Comparison of ENCODE assay signal across 20 cellular contexts in genomic region chr3:194337965-194338753, GRCh38. TPM values are rescaled to one million over a fixed set of nuclear protein-coding genes. Genes with fewer than 3 reads are reported as not detected.
A peak's percentile ranks its signal among the peaks of the same experiment; 100 is the strongest.
DNase-seq lines count a peak whose midpoint lies in the region; ATAC-seq, FAIRE-seq and TF ChIP-seq lines count a peak whose summit lies in the region.
"Had no signal": no experiment of that assay in that cellular context is flagged by ENCODE, and none has a peak within 500 bp of the region (broad histone marks: within the 10 kb centered on the region; RNA-seq: fewer than 3 reads in every experiment).

No MANE protein-coding gene starts in this region.

- no peaks in the 10 kb centered on the region for H3K9me1 ChIP-seq in K562 (ENCODE audit: control insufficient read depth, insufficient read depth, low read length)

- H3K27ac Mint-ChIP-seq in activated CD4-positive, alpha-beta T cell treated with anti-CD3 and anti-CD28 coated beads, Interleukin-2, amount 10 ng/mL, durations not matched to agents 24 days and 14 days, result no peak overlapping the region
- H3K27ac Mint-ChIP-seq: CD4-positive, alpha-beta memory T cell had no signal

- H3K9me3 Mint-ChIP-seq in activated CD4-positive, alpha-beta T cell treated with anti-CD3 and anti-CD28 coated beads, Interleukin-2, amount 10 ng/mL, durations not matched to agents 24 days and 14 days, result no peaks in the 10 kb centered on the region
- H3K9me3 Mint-ChIP-seq: CD4-positive, alpha-beta memory T cell had no signal

- ATAC-seq in K562, result no peak

- in situ Hi-C loops in K562 (cut with MboI), result loop anchor here (5.0 to 25.0 kb wide), 3 partner anchors 64 to 1876 kb away; no protein-coding TSS in a partner anchor

- H3K4me1 ChIP-seq in HEK293 (ENCODE audit: control insufficient read depth, insufficient read depth, low read length), result no peaks in the 10 kb centered on the region
- peaks cover 1 to 21% of the 10 kb centered on the region in 2 experiments; a peak in 4 of 5 replicates for H3K4me1 ChIP-seq in K562 (replicated peaks in 1 of 2; ENCODE audit: control insufficient read depth in 2 of 2, insufficient read depth in 2 of 2, low read length in 2 of 2)
- no peaks in the 10 kb centered on the region for H3K4me1 ChIP-seq in smooth muscle cell (ENCODE audit: low read depth)

- H3K9ac ChIP-seq in K562 (ENCODE audit: insufficient read depth in 1 of 2, low read depth in 2 of 2, low read length in 2 of 2) (no peak overlapping the region), smooth muscle cell (ENCODE audit: low read depth) (no peak overlapping the region)
- H3K9ac ChIP-seq: GM23248, KMS-11 had no signal

- intact Hi-C loops in K562 (cut with micrococcal nuclease), result loop anchor here (10.0 kb wide), 2 partner anchors 767 to 927 kb away; no protein-coding TSS in a partner anchor
- intact Hi-C loops in activated CD4-positive, alpha-beta T cell treated with anti-CD3 and anti-CD28 coated beads, Interleukin-2, amount 10 ng/mL, durations not matched to agents 24 days and 14 days (cut with micrococcal nuclease), result loop anchor here (10.0 kb wide), 1 partner anchor 147 kb away; the partner anchor contains the start of gene ATP13A3

- no peak for TF ChIP-seq POLR2A in K562 (conservative IDR thresholded peaks at IDR 0.05)

- H3K9me3 ChIP-seq in HEK293 (ENCODE audit: control insufficient read depth, insufficient read depth, low read depth, low read length) (no peaks in the 10 kb centered on the region), K562 (replicated peaks; ENCODE audit: control insufficient read depth, insufficient read depth, low read depth, low read length) (no peaks in the 10 kb centered on the region), smooth muscle cell (replicated peaks; ENCODE audit: low read depth) (no peaks in the 10 kb centered on the region)

- no peaks in the 10 kb centered on the region for H3K36me3 Mint-ChIP-seq in activated CD4-positive, alpha-beta T cell treated with anti-CD3 and anti-CD28 coated beads, Interleukin-2, amount 10 ng/mL, durations not matched to agents 24 days and 14 days (ENCODE audit: low read depth)
- H3K36me3 Mint-ChIP-seq: CD4-positive, alpha-beta memory T cell had no signal

- TF ChIP-seq CTCF in HEK293 (tag by site-specific recombination; IDR thresholded peaks at IDR 0.05), result no peak
- no peak for TF ChIP-seq CTCF in K562 (IDR thresholded peaks at IDR 0.05 in 2 of 3, conservative IDR thresholded peaks at IDR 0.05 in 1 of 3; ENCODE audit: insufficient read depth in 2 of 3, low read depth in 1 of 3, low read length in 3 of 3)
- TF ChIP-seq CTCF in fibroblast of pulmonary artery (IDR thresholded peaks at IDR 0.05; ENCODE audit: low read length, missing control alignments), result no peak
- no peak for TF ChIP-seq CTCF in smooth muscle cell (IDR thresholded peaks at IDR 0.05; ENCODE audit: borderline replicate concordance, insufficient read depth, poor library complexity, severe bottlenecking)

- no TSS peak for BruUV-seq in K562 (replicated peaks; lab: Mats Ljungman, UMichigan)

- H3K4me2 ChIP-seq in K562 (ENCODE audit: insufficient read depth, low read length), result no peak overlapping the region
- H3K4me2 ChIP-seq in smooth muscle cell, result no peak overlapping the region
- H3K4me2 ChIP-seq: KMS-11 had no signal

- H3K27me3 ChIP-seq in K562 (ENCODE audit: control insufficient read depth in 2 of 2, insufficient read depth in 2 of 2, low read length in 2 of 2) (peaks cover 41 to 70% of the 10 kb centered on the region in 2 experiments), smooth muscle cell (ENCODE audit: low read depth) (no peaks in the 10 kb centered on the region), H7 (ENCODE audit: control insufficient read depth, insufficient read depth, low read length) (peaks cover 10% of the 10 kb centered on the region)
- H3K27me3 ChIP-seq: Peyer's patch had no signal

- H4K20me1 ChIP-seq in K562 (replicated peaks; ENCODE audit: control insufficient read depth, insufficient read depth, low read length) (no peaks in the 10 kb centered on the region; the same call in 1 of the 2 replicates), smooth muscle cell (ENCODE audit: low read depth) (no peaks in the 10 kb centered on the region)

- CTCF ChIA-PET in HEK293 (lab: Yijun Ruan, JAX), result interaction anchor here (0.5 to 1.9 kb wide), 4 partner anchors 12 to 687 kb away, joined by 3 to 4 read pairs (median 3); no protein-coding TSS in a partner anchor
- CTCF ChIA-PET in K562 (lab: Yijun Ruan, JAX; ENCODE audit: low intra/inter-chr PET ratio), result no interaction called here

- H3K79me2 ChIP-seq in K562 (ENCODE audit: control insufficient read depth, insufficient read depth, low read length), result no peaks in the 10 kb centered on the region
- H3K79me2 ChIP-seq in smooth muscle cell (ENCODE audit: low read depth), result no peaks in the 10 kb centered on the region

- no peak for TF ChIP-seq EP300 in K562 (IDR thresholded peaks at IDR 0.05; ENCODE audit: low read length)

- H3F3A ChIP-seq in smooth muscle cell (ENCODE audit: low read depth), result no peaks in the 10 kb centered on the region

- no peak overlapping the region for H3K27ac ChIP-seq in HEK293 (ENCODE audit: extremely low read depth, low read depth, low read length)
- H3K27ac ChIP-seq in K562 (ENCODE audit: extremely low read depth, low read depth, low read length), result no peak overlapping the region
- H3K27ac ChIP-seq in smooth muscle cell (ENCODE audit: low read depth), result peak overlapping the region; percentile 22
- H3K27ac ChIP-seq: GM23248, KMS-11, Peyer's patch had no signal

- no peak for DNase-seq in K562 (ENCODE audit: extremely low read depth in 1 of 4, low spot score in 3 of 4)
- peak; percentile 32 for DNase-seq in fibroblast of pulmonary artery (ENCODE audit: low read depth)
- DNase-seq in smooth muscle cell (lab: John Stamatoyannopoulos, UW; ENCODE audit: unreplicated experiment), result no peak
- DNase-seq in activated CD4-positive, alpha-beta T cell treated with anti-CD3 and anti-CD28 coated beads, Interleukin-2, amount 10 ng/mL, durations not matched to agents 24 days and 14 days, result no peak
- DNase-seq in H7, result no peak
- DNase-seq in NCI-H2081 treated with DMSO at 0.1 percent for 48 hours (lab: John Stamatoyannopoulos, UW), result no peak
- DNase-seq: CD4-positive, alpha-beta memory T cell; DMS79; GM23248; NCI-H146; NCI-H2081; NCI-H524; Peyer's patch; SHP77 had no signal

- TF ChIP-seq RAD21 in K562 (CRISPR knock-in tag; conservative IDR thresholded peaks at IDR 0.05 in 1 of 2, IDR thresholded peaks at IDR 0.05 in 1 of 2), result no peak

- H3K4me3 ChIP-seq in HEK293 (ENCODE audit: low read depth, low read length), result no peak overlapping the region
- no peak overlapping the region for H3K4me3 ChIP-seq in K562
- H3K4me3 ChIP-seq in fibroblast of pulmonary artery (replicated peaks; ENCODE audit: low read depth, low read length), result no peak overlapping the region
- H3K4me3 ChIP-seq in smooth muscle cell, result no peak overlapping the region
- no peak overlapping the region for H3K4me3 ChIP-seq in H7 (ENCODE audit: insufficient read depth, low read depth, low read length)
- H3K4me3 ChIP-seq: GM23248, Peyer's patch had no signal

- H3K4me3 Mint-ChIP-seq in activated CD4-positive, alpha-beta T cell treated with anti-CD3 and anti-CD28 coated beads, Interleukin-2, amount 10 ng/mL, durations not matched to agents 24 days and 14 days, result no peak overlapping the region
- H3K4me3 Mint-ChIP-seq: CD4-positive, alpha-beta memory T cell had no signal

- peaks cover 6% of the 10 kb centered on the region for H3K4me1 Mint-ChIP-seq in activated CD4-positive, alpha-beta T cell treated with anti-CD3 and anti-CD28 coated beads, Interleukin-2, amount 10 ng/mL, durations not matched to agents 24 days and 14 days

- WGBS in K562 (ENCODE audit: insufficient coverage, low coverage, missing lambda C conversion rate), result 10% methylated on average over 13 of the region's 13 CpGs
- WGBS in smooth muscle cell (ENCODE audit: low lambda C conversion rate), result 67% methylated on average over 13 of the region's 13 CpGs

- H3K36me3 ChIP-seq in HEK293 (ENCODE audit: control insufficient read depth in 2 of 2, insufficient read depth in 1 of 2, low read length in 2 of 2) (no peaks in the 10 kb centered on the region), K562 (ENCODE audit: control insufficient read depth, insufficient read depth, low read length) (no peaks in the 10 kb centered on the region), smooth muscle cell (ENCODE audit: low read depth) (no peaks in the 10 kb centered on the region), H7 (replicated peaks; ENCODE audit: control insufficient read depth, insufficient read depth, low read length) (no peaks in the 10 kb centered on the region)
- H3K36me3 ChIP-seq: Peyer's patch had no signal

- H3K27me3 Mint-ChIP-seq in activated CD4-positive, alpha-beta T cell treated with anti-CD3 and anti-CD28 coated beads, Interleukin-2, amount 10 ng/mL, durations not matched to agents 24 days and 14 days, result peaks cover 25% of the 10 kb centered on the region

- POLR2A ChIA-PET in HEK293 (lab: Yijun Ruan, JAX) (interaction anchor here (0.7 kb wide), 1 partner anchor 54 kb away, joined by 4 read pairs; no protein-coding TSS in a partner anchor), K562 (lab: Yijun Ruan, JAX) (no interaction called here)

- no peak for FAIRE-seq in K562 (lab: Jason Lieb, UNC)
- FAIRE-seq: D721Med had no signal

- H2AFZ ChIP-seq in K562 (ENCODE audit: low read depth, low read length) (no peak overlapping the region), smooth muscle cell (ENCODE audit: low read depth) (no peak overlapping the region)
- H2AFZ ChIP-seq: GM23248 had no signal

RNA-seq across cellular contexts. Expression of gene CPN2, which starts 13.0 kb away (rescaled TPM):
- not detected in 2 replicates for total RNA-seq in K562 (2011; cell fraction: chromatin; rRNA removed; ENCODE audit: low replicate concordance)
- not detected in 2 replicates for total RNA-seq in K562 (2011; cell fraction: nucleolus; rRNA removed)
- not detected in 2 replicates for total RNA-seq in K562 (2011; cell fraction: nucleoplasm; rRNA removed)
- total RNA-seq in K562 (2014; rRNA removed) (not detected in 2 replicates), K562 (2014; rRNA removed; fragmentation: Illumina TruSeq; extraction: Trizol) (not detected in 2 replicates), K562 (2015; rRNA removed; fragmentation: Illumina TruSeq; extraction: Trizol) (not detected in 2 replicates), K562 (2021) (not detected in 2 replicates), smooth muscle cell (0.13 TPM in 1 of 2 replicates, not detected in the other)
- polyA plus RNA-seq in K562 (2011; rRNA removed) (not detected in 2 replicates), K562 (2014; fragmentation: Illumina TruSeq; extraction: Trizol) (not detected in 2 replicates), K562 (2014; fragmentation: Nextera tagmentation; extraction: Ambion mirVana) (not detected), K562 (2014; rRNA removed) (not detected in 2 replicates), smooth muscle cell (not detected in 2 replicates)
- 0.04 TPM in 1 of 2 replicates, not detected in the other for polyA plus RNA-seq in K562 (2011; cell fraction: cytosol; rRNA removed)
- polyA plus RNA-seq in K562 (2011; cell fraction: nucleus; rRNA removed), result not detected in 2 replicates
- 0.06 TPM in 1 of 2 replicates, not detected in the other for polyA plus RNA-seq in K562 (2012)
- not detected in 2 replicates for polyA minus RNA-seq in K562 (2011; rRNA and poly(A)+ RNA removed)
- not detected in 2 replicates for polyA minus RNA-seq in K562 (2011; cell fraction: cytosol; rRNA and poly(A)+ RNA removed)
- not detected in 2 replicates for polyA minus RNA-seq in K562 (2011; cell fraction: nucleus; rRNA and poly(A)+ RNA removed)
- total RNA-seq in activated CD4-positive, alpha-beta T cell treated with anti-CD3 and anti-CD28 coated beads, Interleukin-2, amount 10 ng/mL, durations not matched to agents 24 days and 14 days, result not detected in 2 replicates
- 0.21 TPM in 1 of 2 replicates, not detected in the other for total RNA-seq in H7 (2014; rRNA removed; shearing (Covaris generic))
- total RNA-seq: CD4-positive, alpha-beta memory T cell; G401; GM23248; M059J; Peyer's patch had no signal
- polyA plus RNA-seq: BJ; CD4-positive, alpha-beta memory T cell; GM23248 had no signal

RNA-seq across cellular contexts. Expression of gene LRRC15, which starts 31.4 kb away (rescaled TPM):
- total RNA-seq in K562 (2011; cell fraction: chromatin; rRNA removed; ENCODE audit: low replicate concordance), result not detected in 2 replicates
- not detected in 2 replicates for total RNA-seq in K562 (2011; cell fraction: nucleolus; rRNA removed)
- not detected in 2 replicates for total RNA-seq in K562 (2011; cell fraction: nucleoplasm; rRNA removed)
- not detected in 2 replicates for total RNA-seq in K562 (2014; rRNA removed)
- total RNA-seq in K562 (2014; rRNA removed; fragmentation: Illumina TruSeq; extraction: Trizol), result not detected in 2 replicates
- not detected in 2 replicates for total RNA-seq in K562 (2015; rRNA removed; fragmentation: Illumina TruSeq; extraction: Trizol)
- not detected in 2 replicates for total RNA-seq in K562 (2021)
- 0.01 TPM in 1 of 2 replicates, not detected in the other for polyA plus RNA-seq in K562 (2011; rRNA removed)
- not detected in 2 replicates for polyA plus RNA-seq in K562 (2011; cell fraction: cytosol; rRNA removed)
- not detected in 2 replicates for polyA plus RNA-seq in K562 (2011; cell fraction: nucleus; rRNA removed)
- not detected in 2 replicates for polyA plus RNA-seq in K562 (2012)
- not detected in 2 replicates for polyA plus RNA-seq in K562 (2014; fragmentation: Illumina TruSeq; extraction: Trizol)
- polyA plus RNA-seq in K562 (2014; fragmentation: Nextera tagmentation; extraction: Ambion mirVana), result not detected
- polyA plus RNA-seq in K562 (2014; rRNA removed), result not detected in 2 replicates
- not detected in 2 replicates for polyA minus RNA-seq in K562 (2011; rRNA and poly(A)+ RNA removed)
- not detected in 2 replicates for polyA minus RNA-seq in K562 (2011; cell fraction: cytosol; rRNA and poly(A)+ RNA removed)
- not detected in 2 replicates for polyA minus RNA-seq in K562 (2011; cell fraction: nucleus; rRNA and poly(A)+ RNA removed)
- total RNA-seq in smooth muscle cell, result 4.3 and 4.7 TPM in 2 replicates
- 2.4 and 4.9 TPM in 2 replicates for polyA plus RNA-seq in smooth muscle cell
- not detected in 2 replicates for total RNA-seq in activated CD4-positive, alpha-beta T cell treated with anti-CD3 and anti-CD28 coated beads, Interleukin-2, amount 10 ng/mL, durations not matched to agents 24 days and 14 days
- total RNA-seq in H7 (2014; rRNA removed; shearing (Covaris generic)), result 0.18 and 0.21 TPM in 2 replicates
- total RNA-seq: CD4-positive, alpha-beta memory T cell had no signal
- polyA plus RNA-seq: CD4-positive, alpha-beta memory T cell had no signal

Comparison
In these comparisons a context has a peak if more than half of its experiments do, and no peak if none do; other contexts are left out.
1. Of the 44 proteins assayed by ChIP-seq in both K562 and HEK293: peak only in K562: none; only in HEK293: none; in both: ZNF121; in neither: 43.